Comparison of ENCODE assay signal across 20 cellular contexts in the genomic region with DNA sequence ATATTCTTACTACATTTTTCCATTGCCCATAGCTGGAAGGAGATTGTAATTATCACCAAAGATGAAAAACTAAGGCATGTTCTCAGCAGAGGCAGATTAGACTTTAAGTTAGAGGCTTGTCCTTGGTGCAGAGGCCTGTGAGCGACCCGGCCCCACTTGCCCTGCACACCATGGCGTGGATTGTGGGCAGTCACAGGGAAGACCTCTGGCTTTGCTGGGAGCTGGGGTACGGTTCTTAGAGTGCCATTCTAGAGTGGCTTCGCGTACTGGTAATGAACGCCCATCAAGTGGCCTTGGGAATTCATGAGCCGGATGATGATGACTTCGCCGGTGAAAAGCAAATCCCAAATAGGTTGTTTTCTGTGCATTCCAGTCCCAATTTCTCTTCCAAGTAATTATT.
DNase-seq lines count a peak whose midpoint lies in the region; ATAC-seq and TF ChIP-seq lines count a peak whose summit lies in the region.
"Had no signal": no experiment of that assay in that cellular context is flagged by ENCODE, and none has a peak within 500 bp of the region (broad histone marks: within the 10 kb centered on the region; RNA-seq: fewer than 3 reads in every experiment).

No MANE protein-coding gene starts in this region.

- H3K27me3 Mint-ChIP-seq in activated T-helper 2 cell treated with anti-CD3 and anti-CD28 coated beads, Interferon-gamma antibody, Interleukin-2, Interleukin-4, amounts not matched to agents 10 μg/mL and 5 μg/mL and 100 μg/mL, durations not matched to agents 14 hours and 24 hours and 36 hours (ENCODE audit: low read depth): no peaks in the 10 kb centered on the region
- H3K27me3 Mint-ChIP-seq in neural crest cell (ENCODE audit: low read depth): no peaks in the 10 kb centered on the region

- H3K9me3 ChIP-seq in BLaER1 treated with 17β-estradiol and CSF1 and Interleukin-3, amounts not matched to agents 10 nM and 100 nM (replicated peaks in 1 of 11): peaks cover 8 to 48% (median 16%) of the 10 kb centered on the region in 11 experiments; a peak in 19 of 22 replicates
- H3K9me3 ChIP-seq: HAP-1, SK-N-SH had no signal

- H3K36me3 ChIP-seq in BLaER1 treated with 17β-estradiol and CSF1 and Interleukin-3, amounts not matched to agents 10 nM and 100 nM: peaks cover 0 to 50% (median 7%) of the 10 kb centered on the region in 11 experiments; a peak in 12 of 22 replicates
- H3K36me3 ChIP-seq: HAP-1 had no signal

- H3K4me3 Mint-ChIP-seq in activated T-helper 2 cell treated with anti-CD3 and anti-CD28 coated beads, Interferon-gamma antibody, Interleukin-2, Interleukin-4, amounts not matched to agents 10 μg/mL and 5 μg/mL and 100 μg/mL, durations not matched to agents 14 hours and 24 hours and 36 hours (ENCODE audit: low read depth): no peak overlapping the region
- H3K4me3 Mint-ChIP-seq in neural crest cell: no peak overlapping the region
- H3K4me3 Mint-ChIP-seq: CD14-positive monocyte, IgD-negative memory B cell had no signal

- H3K27ac Mint-ChIP-seq in activated T-helper 2 cell treated with anti-CD3 and anti-CD28 coated beads, Interferon-gamma antibody, Interleukin-2, Interleukin-4, amounts not matched to agents 10 μg/mL and 5 μg/mL and 100 μg/mL, durations not matched to agents 14 hours and 24 hours and 36 hours: peak overlapping the region; percentile 39
- H3K27ac Mint-ChIP-seq in neural crest cell (ENCODE audit: unreplicated experiment): peak overlapping the region; percentile 40
- H3K27ac Mint-ChIP-seq: IgD-negative memory B cell had no signal

- H3K27ac ChIP-seq in BLaER1 treated with 17β-estradiol and CSF1 and Interleukin-3, amounts not matched to agents 10 nM and 100 nM: peak overlapping the region in 4 of 11 experiments; percentile 0 to 88 (median 82); a peak in 7 of 22 replicates
- H3K27ac ChIP-seq: GM23248 had no signal

- TF ChIP-seq CTCF in neural crest cell (conservative IDR thresholded peaks at IDR 0.05): no peak

- peaks cover 29% of the 10 kb centered on the region for H3K36me3 Mint-ChIP-seq in activated T-helper 2 cell treated with anti-CD3 and anti-CD28 coated beads, Interferon-gamma antibody, Interleukin-2, Interleukin-4, amounts not matched to agents 10 μg/mL and 5 μg/mL and 100 μg/mL, durations not matched to agents 14 hours and 24 hours and 36 hours (ENCODE audit: low read depth)
- no peaks in the 10 kb centered on the region for H3K36me3 Mint-ChIP-seq in neural crest cell (ENCODE audit: low read depth)

- ATAC-seq in HG02938 (IDR thresholded peaks at IDR 0.05; ENCODE audit: unreplicated experiment): no peak
- ATAC-seq in GM18907 (IDR thresholded peaks at IDR 0.05; ENCODE audit: unreplicated experiment): no peak

- H4K20me1 ChIP-seq in BLaER1 treated with 17β-estradiol and CSF1 and Interleukin-3, amounts not matched to agents 10 nM and 100 nM: no peaks in the 10 kb centered on the region

- H3K4me2 ChIP-seq in BLaER1 treated with 17β-estradiol and CSF1 and Interleukin-3, amounts not matched to agents 10 nM and 100 nM: peak overlapping the region in 7 of 11 experiments; percentile 17 to 97 (median 86); a peak in 10 of 22 replicates
- H3K4me2 ChIP-seq: SK-N-SH had no signal

- no peak overlapping the region for H3K9ac ChIP-seq in BLaER1 treated with 17β-estradiol and CSF1 and Interleukin-3, amounts not matched to agents 10 nM and 100 nM
- H3K9ac ChIP-seq: GM23248, SK-N-SH had no signal

- peaks cover 41% of the 10 kb centered on the region for H3K4me1 Mint-ChIP-seq in activated T-helper 2 cell treated with anti-CD3 and anti-CD28 coated beads, Interferon-gamma antibody, Interleukin-2, Interleukin-4, amounts not matched to agents 10 μg/mL and 5 μg/mL and 100 μg/mL, durations not matched to agents 14 hours and 24 hours and 36 hours (ENCODE audit: low read depth)
- peaks cover 5% of the 10 kb centered on the region for H3K4me1 Mint-ChIP-seq in neural crest cell

- intact Hi-C loops in activated T-helper 2 cell treated with anti-CD3 and anti-CD28 coated beads, Interferon-gamma antibody, Interleukin-2, Interleukin-4, amounts not matched to agents 10 μg/mL and 5 μg/mL and 100 μg/mL, durations not matched to agents 14 hours and 24 hours and 36 hours (cut with micrococcal nuclease): no loop called here

- H3K9me3 Mint-ChIP-seq in activated T-helper 2 cell treated with anti-CD3 and anti-CD28 coated beads, Interferon-gamma antibody, Interleukin-2, Interleukin-4, amounts not matched to agents 10 μg/mL and 5 μg/mL and 100 μg/mL, durations not matched to agents 14 hours and 24 hours and 36 hours: peaks cover 25% of the 10 kb centered on the region
- peaks cover 2% of the 10 kb centered on the region for H3K9me3 Mint-ChIP-seq in neural crest cell

- H3K27me3 ChIP-seq in BLaER1 treated with 17β-estradiol and CSF1 and Interleukin-3, amounts not matched to agents 10 nM and 100 nM: no peaks in the 10 kb centered on the region

- peak; percentile 55 for DNase-seq in DMS79 (lab: John Stamatoyannopoulos, UW)
- DNase-seq in activated T-helper 2 cell treated with anti-CD3 and anti-CD28 coated beads, Interferon-gamma antibody, Interleukin-2, Interleukin-4, amounts not matched to agents 10 μg/mL and 5 μg/mL and 100 μg/mL, durations not matched to agents 14 hours and 24 hours and 36 hours (ENCODE audit: low spot score): no peak
- no peak for DNase-seq in neural crest cell (ENCODE audit: low read depth, low spot score)
- no peak for DNase-seq in activated CD4-positive, CD25-positive, alpha-beta regulatory T cell (lab: John Stamatoyannopoulos, UW)
- no peak for DNase-seq in anterior cingulate cortex (lab: John Stamatoyannopoulos, UW)
- DNase-seq: ACHN, GF-D8, GM23248, NCI-H1092 treated with DMSO at 0.1 percent for 48 hours, NCI-H146, NCI-H2081, NCI-H748 treated with DMSO at 0.1 percent for 48 hours, Right ventricle myocardium superior, SK-N-SH had no signal

- H3K4me1 ChIP-seq in BLaER1 treated with 17β-estradiol and CSF1 and Interleukin-3, amounts not matched to agents 10 nM and 100 nM: peaks cover 32 to 97% (median 79%) of the 10 kb centered on the region in 10 experiments
- H3K4me1 ChIP-seq: HAP-1 had no signal

- H3K4me3 ChIP-seq in BLaER1 treated with 17β-estradiol and CSF1 and Interleukin-3, amounts not matched to agents 10 nM and 100 nM: no peak overlapping the region
- H3K4me3 ChIP-seq: GM23248, HAP-1 had no signal
